In genomic region chr12:67151891-67152290, GRCh38 we compare ENCODE assay signal across 20 cellular contexts.
DNase-seq lines count a peak whose midpoint lies in the region; ATAC-seq and TF ChIP-seq lines count a peak whose summit lies in the region.
"Had no signal": no experiment of that assay in that cellular context is flagged by ENCODE, and none has a peak within 500 bp of the region (broad histone marks: within the 10 kb centered on the region; RNA-seq: fewer than 3 reads in every experiment).

No MANE protein-coding gene starts in this region.

- H3K4me2 ChIP-seq in GM23248 (ENCODE audit: unreplicated experiment), result no peak overlapping the region

- peaks cover 23% of the 10 kb centered on the region for H3K27me3 Mint-ChIP-seq in stimulated activated memory B cell treated with anti-CD40 and anti-IgM and Interleukin-4, amounts not matched to agents 10 μg/mL and 1 μg/mL and 100 μg/mL, for 72 hours

- H3K36me3 ChIP-seq in GM23248 (ENCODE audit: low read depth), result no peaks in the 10 kb centered on the region
- H3K36me3 ChIP-seq: MG63 had no signal

- H3K4me3 ChIP-seq in fibroblast of the aortic adventitia (ENCODE audit: low read depth, low read length) (no peak overlapping the region), skeletal muscle cell (ENCODE audit: low read depth, low read length) (no peak overlapping the region), GM23248 (no peak overlapping the region)
- H3K4me3 ChIP-seq: MG63 had no signal

- H4K20me1 ChIP-seq in GM23248 (ENCODE audit: insufficient read depth), result no peaks in the 10 kb centered on the region

- no peak overlapping the region for H3K27ac Mint-ChIP-seq in stimulated activated memory B cell treated with anti-CD40 and anti-IgM and Interleukin-4, amounts not matched to agents 10 μg/mL and 1 μg/mL and 100 μg/mL, for 72 hours

- no peak for TF ChIP-seq CTCF in fibroblast of the aortic adventitia (IDR thresholded peaks at IDR 0.05; ENCODE audit: insufficient read depth, low read length)

- no peaks in the 10 kb centered on the region for H3K79me2 ChIP-seq in GM23248 (ENCODE audit: insufficient read depth)

- no peak for ATAC-seq in stimulated activated memory B cell treated with anti-CD40 and anti-IgM and Interleukin-4, amounts not matched to agents 10 μg/mL and 1 μg/mL and 100 μg/mL, for 72 hours

- in situ Hi-C loops in GM23248 (cut with MboI), result no loop called here

- H3K4me3 Mint-ChIP-seq in stimulated activated memory B cell treated with anti-CD40 and anti-IgM and Interleukin-4, amounts not matched to agents 10 μg/mL and 1 μg/mL and 100 μg/mL, for 72 hours, result no peak overlapping the region

- H3K9ac ChIP-seq in GM23248, result no peak overlapping the region

- no peaks in the 10 kb centered on the region for H3F3A ChIP-seq in GM23248 (ENCODE audit: insufficient read depth)

- no peaks in the 10 kb centered on the region for H3K9me2 ChIP-seq in GM23248 (ENCODE audit: insufficient read depth)

- no peak overlapping the region for H2AFZ ChIP-seq in GM23248

- no peaks in the 10 kb centered on the region for H3K4me1 Mint-ChIP-seq in stimulated activated memory B cell treated with anti-CD40 and anti-IgM and Interleukin-4, amounts not matched to agents 10 μg/mL and 1 μg/mL and 100 μg/mL, for 72 hours

- H3K27me3 ChIP-seq in GM23248 (replicated peaks; ENCODE audit: insufficient read depth), result no peaks in the 10 kb centered on the region
- H3K27me3 ChIP-seq: MG63 had no signal

- H3K27ac ChIP-seq in GM23248, result no peak overlapping the region
- H3K27ac ChIP-seq: 22Rv1, C4-2B had no signal

- H3K4me1 ChIP-seq in GM23248 (ENCODE audit: insufficient read depth), result no peaks in the 10 kb centered on the region

- 18 to 34% methylated on average over 3 of the region's 3 CpGs for WGBS in GM23248 (ENCODE audit: low coverage in 1 of 2, low lambda C conversion rate in 2 of 2, missing lambda C conversion rate in 2 of 2), 2 experiments

- no peaks in the 10 kb centered on the region for H3K9me3 Mint-ChIP-seq in stimulated activated memory B cell treated with anti-CD40 and anti-IgM and Interleukin-4, amounts not matched to agents 10 μg/mL and 1 μg/mL and 100 μg/mL, for 72 hours

- H3K36me3 Mint-ChIP-seq in stimulated activated memory B cell treated with anti-CD40 and anti-IgM and Interleukin-4, amounts not matched to agents 10 μg/mL and 1 μg/mL and 100 μg/mL, for 72 hours, result no peaks in the 10 kb centered on the region

- no peaks in the 10 kb centered on the region for H3K9me3 ChIP-seq in GM23248 (ENCODE audit: low read depth)
- H3K9me3 ChIP-seq: MG63 had no signal

- DNase-seq in NCI-H1105 treated with DMSO at 0.1 percent for 48 hours (lab: John Stamatoyannopoulos, UW) (peak; percentile 18), NCI-H1105 (lab: John Stamatoyannopoulos, UW) (no peak), NCI-H2227 treated with DMSO at 0.1 percent for 48 hours (lab: John Stamatoyannopoulos, UW) (peak; percentile 37), fibroblast of the aortic adventitia (ENCODE audit: low read depth) (peak; percentile 10), skeletal muscle cell (ENCODE audit: low read depth) (peak; percentile 5), NCI-H226 (no peak), GM23248 (no peak)
- DNase-seq: COR-L47, DMS153, H7, KG1, MG63, NCI-H1092 treated with DMSO at 0.1 percent for 48 hours, NCI-H2081, NCI-H446 treated with DMSO at 0.1 percent for 48 hours, NCI-H82, SHP77 had no signal

Comparison
In these comparisons a context has a peak if more than half of its experiments do, and no peak if none do; other contexts are left out.
1. DNase-seq: peak in NCI-H1105 treated with DMSO at 0.1 percent for 48 hours (single experiment), NCI-H2227 treated with DMSO at 0.1 percent for 48 hours (single experiment), fibroblast of the aortic adventitia (single experiment) and skeletal muscle cell (single experiment); none in NCI-H1105 (single experiment), NCI-H226 (single experiment) and GM23248 (single experiment).